8 cellular contexts compared by ENCODE assay signal in the genomic region with DNA sequence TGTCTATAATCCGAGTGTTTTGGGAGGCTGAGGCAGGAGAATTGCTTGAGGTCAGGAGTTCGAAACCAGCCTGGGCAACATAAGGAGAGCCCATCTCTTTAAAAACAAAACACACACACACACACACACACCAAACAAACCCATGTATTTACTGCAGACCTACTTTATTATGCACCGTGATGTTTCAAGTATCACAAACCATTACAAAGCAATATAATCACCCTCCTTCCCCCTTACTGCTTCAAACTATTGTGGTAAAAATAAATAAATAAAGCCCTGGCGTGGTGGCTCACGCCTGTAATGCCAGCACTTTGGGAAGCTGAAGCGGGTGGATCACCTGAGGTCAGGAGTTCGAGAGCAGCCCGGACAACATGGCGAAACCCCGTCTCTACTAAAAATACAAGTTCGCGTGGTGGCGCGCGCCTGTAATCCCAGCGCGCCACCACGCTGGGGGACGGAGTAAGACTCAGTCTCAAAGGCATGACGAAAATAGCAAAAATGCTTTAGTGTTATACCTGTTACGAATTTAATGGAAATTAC. TPM values are rescaled to one million over a fixed set of nuclear protein-coding genes. Genes with fewer than 3 reads are reported as not detected.
DNase-seq lines count a peak whose midpoint lies in the region; ATAC-seq and TF ChIP-seq lines count a peak whose summit lies in the region.

No MANE protein-coding gene starts in this region.

- intact Hi-C loops in heart left ventricle (cut with DNase I), result no loop called here
- intact Hi-C loops in Right ventricle myocardium superior (cut with DNase I), result loop anchor here (2.0 kb wide), 1 partner anchor 42 kb away; no protein-coding TSS in a partner anchor

- in situ Hi-C loops in astrocyte of the cerebellum (cut with HindIII; ENCODE audit: low sequenced_read_pairs), result no loop called here

- no peak for TF ChIP-seq POLR2A in heart left ventricle (IDR thresholded peaks at IDR 0.05)

- TF ChIP-seq CTCF in heart left ventricle (IDR thresholded peaks at IDR 0.05) (no peak), astrocyte of the cerebellum (IDR thresholded peaks at IDR 0.05; ENCODE audit: low read depth, low read length, missing control alignments) (no peak), lung (IDR thresholded peaks at IDR 0.05; ENCODE audit: control extremely low read depth, extremely low read depth) (no peak)

- no peak for ATAC-seq in heart left ventricle
- no peak for ATAC-seq in Right ventricle myocardium superior (ENCODE audit: poor library complexity)
- ATAC-seq in lung (ENCODE audit: insufficient read depth, low FRiP score), result no peak
- ATAC-seq in GM19324 (IDR thresholded peaks at IDR 0.05; ENCODE audit: low FRiP score, unreplicated experiment), result no peak

- H3K4me1 ChIP-seq in heart left ventricle (peaks cover 0 to 37% (median 24%) of the 10 kb centered on the region in 12 donors), lung (ENCODE audit: control insufficient read depth in 2 of 2, insufficient read depth in 2 of 2, low read length in 2 of 2) (peaks cover 5 to 7% of the 10 kb centered on the region in 2 donors), urinary bladder (ENCODE audit: insufficient read depth) (no peaks in the 10 kb centered on the region)

- no peaks in the 10 kb centered on the region for H3K27me3 ChIP-seq in heart left ventricle
- H3K27me3 ChIP-seq in lung (ENCODE audit: control insufficient read depth, insufficient read depth), result no peaks in the 10 kb centered on the region

- peak overlapping the region in 6 of 12 donors; percentile 88 to 97 (median 93) for H3K27ac ChIP-seq in heart left ventricle
- H3K27ac ChIP-seq in lung (ENCODE audit: low read depth in 1 of 2, low read length in 1 of 2), result no peak overlapping the region
- no peak overlapping the region for H3K27ac ChIP-seq in urinary bladder (ENCODE audit: low read depth)

- DNase-seq in heart left ventricle (no peak), Right ventricle myocardium superior (no peak), astrocyte of the cerebellum (ENCODE audit: low read depth) (no peak), lung (ENCODE audit: low spot score) (no peak), mucosa of gallbladder (ENCODE audit: low spot score) (no peak), hepatic stellate cell (ENCODE audit: low spot score) (no peak)

- H3K36me3 ChIP-seq in heart left ventricle (peaks cover 0 to 3% (median 0%) of the 10 kb centered on the region in 9 donors), lung (ENCODE audit: control insufficient read depth in 2 of 2, insufficient read depth in 2 of 2, low read length in 2 of 2) (no peaks in the 10 kb centered on the region), urinary bladder (ENCODE audit: insufficient read depth) (no peaks in the 10 kb centered on the region)

- no peaks in the 10 kb centered on the region for H3K9me3 ChIP-seq in heart left ventricle
- H3K9me3 ChIP-seq in lung (ENCODE audit: control insufficient read depth in 2 of 2, insufficient read depth in 1 of 2, low read length in 1 of 2), result no peaks in the 10 kb centered on the region

- WGBS in heart left ventricle, 4 donors, result 42 to 61% (median 55%) methylated on average over 21 of the region's 21 CpGs
- 66% methylated on average over 21 of the region's 21 CpGs for WGBS in lung, 2 donors
- 42% methylated on average over 21 of the region's 21 CpGs for WGBS in urinary bladder

- H3K4me3 ChIP-seq in heart left ventricle, result peak overlapping the region; percentile 55 to 99 (median 96)
- H3K4me3 ChIP-seq in astrocyte of the cerebellum (ENCODE audit: low read depth, low read length), result peak overlapping the region; percentile 98
- peak overlapping the region; percentile 23 for H3K4me3 ChIP-seq in lung
- peak overlapping the region; percentile 82 for H3K4me3 ChIP-seq in urinary bladder (ENCODE audit: low read depth, low read length)

RNA-seq across cellular contexts. Expression of a gene that starts 1.5 kb away (rescaled TPM):
- total RNA-seq in heart left ventricle (10 to 100 TPM; 10.4 to 21.7 (median 15.4) TPM), Right ventricle myocardium superior (10.2 TPM), lung (10 to 100 TPM; 22.1 to 22.2 TPM), urinary bladder (31.4 TPM), mucosa of gallbladder (19.7 TPM)
- polyA plus RNA-seq in heart left ventricle (10 to 100 TPM; 16.9 to 19.7 TPM), lung (10 to 100 TPM; 21.6 to 38.0 TPM), urinary bladder (29.8 TPM)

RNA-seq across cellular contexts. Expression of a gene that starts 22.0 kb away (rescaled TPM):
- total RNA-seq in heart left ventricle (1 to 10 TPM in 5 of 9 donors, under 1 TPM in 4; 0.44 to 2.6 (median 1.0) TPM), Right ventricle myocardium superior (0.30 TPM), lung (1 to 10 TPM; 1.7 to 2.6 TPM), urinary bladder (5.1 TPM), mucosa of gallbladder (1.7 TPM)
- polyA plus RNA-seq in heart left ventricle (under 1 TPM; 0.23 to 0.91 TPM), lung (under 1 TPM; 0.31 to 0.62 TPM), urinary bladder (1.1 TPM)

RNA-seq across cellular contexts. Expression of a gene that starts 37.4 kb away (rescaled TPM):
- total RNA-seq in heart left ventricle (10 to 100 TPM in 8 of 9 donors, 1 to 10 TPM in 1; 9.9 to 17.1 (median 13.3) TPM), Right ventricle myocardium superior (10.8 TPM), lung (10 to 100 TPM; 14.6 to 18.6 TPM), urinary bladder (16.2 TPM), mucosa of gallbladder (18.1 TPM)
- polyA plus RNA-seq in heart left ventricle (1 to 10 TPM; 2.5 to 6.0 TPM), lung (1 to 10 TPM; 2.8 to 6.8 TPM), urinary bladder (12.3 TPM)

Comparison
In these comparisons a context has a peak if more than half of its experiments do, and no peak if none do; other contexts are left out.
1. H3K4me3 ChIP-seq: peak in every context shown above with its lines; median percentile 98 in astrocyte of the cerebellum; 96 in heart left ventricle; 82 in urinary bladder; 23 in lung.